ENCODE assay signal across 1 cellular context in the genomic region with DNA sequence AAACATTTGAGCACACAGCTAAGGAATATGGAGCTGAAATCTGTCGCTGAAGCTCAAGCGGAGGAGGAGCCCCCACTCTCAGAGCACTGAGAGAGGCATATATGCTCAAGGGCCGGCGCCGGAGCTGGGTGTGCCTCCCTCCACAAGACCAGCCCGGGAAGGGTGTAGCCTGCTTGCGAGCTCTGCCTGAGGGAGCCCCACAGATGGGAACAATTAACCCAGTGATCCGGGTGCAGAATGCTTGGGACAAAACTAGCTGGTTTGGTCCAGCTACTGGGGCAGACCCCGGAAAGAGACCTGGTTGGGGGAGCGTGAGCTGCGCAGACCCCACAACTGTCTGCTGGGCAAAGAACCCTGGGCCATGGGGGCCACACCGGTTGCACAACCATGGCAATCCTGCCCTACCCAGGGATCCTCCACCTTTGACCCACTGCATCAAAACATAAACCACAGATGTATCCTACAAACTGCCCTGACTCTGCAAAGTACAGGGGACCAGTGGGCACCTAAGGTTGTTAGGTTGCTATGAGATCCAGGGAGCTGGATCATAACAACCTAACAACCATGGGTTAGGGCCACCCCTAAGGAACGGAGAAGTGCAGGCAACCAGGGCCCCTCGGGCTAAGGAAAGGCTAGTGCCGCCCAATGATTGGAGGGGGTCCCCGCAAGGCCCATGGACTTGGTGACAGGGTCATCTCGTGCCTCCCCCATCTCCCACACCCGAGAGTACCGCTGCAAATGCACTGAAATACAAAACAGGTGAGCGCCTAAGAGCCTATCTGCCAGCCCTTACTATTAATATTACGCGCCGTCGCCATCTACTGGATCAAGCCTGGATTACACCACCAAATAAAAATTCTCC.
TF ChIP-seq lines count a peak whose summit lies in the region.

No MANE protein-coding gene starts in this region.

TF ChIP-seq in HepG2, 621 proteins besides CTCF, POLR2A, EP300 and RAD21 (continued from another document):
- TF ChIP-seq, protein P1, sequence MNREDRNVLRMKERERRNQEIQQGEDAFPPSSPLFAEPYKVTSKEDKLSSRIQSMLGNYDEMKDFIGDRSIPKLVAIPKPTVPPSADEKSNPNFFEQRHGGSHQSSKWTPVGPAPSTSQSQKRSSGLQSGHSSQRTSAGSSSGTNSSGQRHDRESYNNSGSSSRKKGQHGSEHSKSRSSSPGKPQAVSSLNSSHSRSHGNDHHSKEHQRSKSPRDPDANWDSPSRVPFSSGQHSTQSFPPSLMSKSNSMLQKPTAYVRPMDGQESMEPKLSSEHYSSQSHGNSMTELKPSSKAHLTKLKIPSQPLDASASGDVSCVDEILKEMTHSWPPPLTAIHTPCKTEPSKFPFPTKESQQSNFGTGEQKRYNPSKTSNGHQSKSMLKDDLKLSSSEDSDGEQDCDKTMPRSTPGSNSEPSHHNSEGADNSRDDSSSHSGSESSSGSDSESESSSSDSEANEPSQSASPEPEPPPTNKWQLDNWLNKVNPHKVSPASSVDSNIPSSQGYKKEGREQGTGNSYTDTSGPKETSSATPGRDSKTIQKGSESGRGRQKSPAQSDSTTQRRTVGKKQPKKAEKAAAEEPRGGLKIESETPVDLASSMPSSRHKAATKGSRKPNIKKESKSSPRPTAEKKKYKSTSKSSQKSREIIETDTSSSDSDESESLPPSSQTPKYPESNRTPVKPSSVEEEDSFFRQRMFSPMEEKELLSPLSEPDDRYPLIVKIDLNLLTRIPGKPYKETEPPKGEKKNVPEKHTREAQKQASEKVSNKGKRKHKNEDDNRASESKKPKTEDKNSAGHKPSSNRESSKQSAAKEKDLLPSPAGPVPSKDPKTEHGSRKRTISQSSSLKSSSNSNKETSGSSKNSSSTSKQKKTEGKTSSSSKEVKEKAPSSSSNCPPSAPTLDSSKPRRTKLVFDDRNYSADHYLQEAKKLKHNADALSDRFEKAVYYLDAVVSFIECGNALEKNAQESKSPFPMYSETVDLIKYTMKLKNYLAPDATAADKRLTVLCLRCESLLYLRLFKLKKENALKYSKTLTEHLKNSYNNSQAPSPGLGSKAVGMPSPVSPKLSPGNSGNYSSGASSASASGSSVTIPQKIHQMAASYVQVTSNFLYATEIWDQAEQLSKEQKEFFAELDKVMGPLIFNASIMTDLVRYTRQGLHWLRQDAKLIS (CRISPR knock-in tag; IDR thresholded peaks at IDR 0.05), result no peak
- TF ChIP-seq ZSCAN31 (CRISPR knock-in tag; IDR thresholded peaks at IDR 0.05; ENCODE audit: low read depth) (no peak), RBM22 (optimal IDR thresholded peaks at IDR 0.05; ENCODE audit: low read length) (no peak), KAT7 (CRISPR knock-in tag; IDR thresholded peaks at IDR 0.05; ENCODE audit: borderline replicate concordance) (no peak)
